ENCODE assay signal across 1 cellular context in genomic region chr16:54174201-54174600, GRCh38.
TF ChIP-seq lines count a peak whose summit lies in the region.

No MANE protein-coding gene starts in this region.

TF ChIP-seq in HepG2, 621 proteins besides CTCF, POLR2A, EP300 and RAD21 (continued from another document):
- TF ChIP-seq ZUFSP (CRISPR knock-in tag; IDR thresholded peaks at IDR 0.05; ENCODE audit: borderline replicate concordance) (no peak), ZNF652 (CRISPR knock-in tag; IDR thresholded peaks at IDR 0.05; ENCODE audit: borderline replicate concordance, low read depth) (peak; percentile 96), TAF1 (CRISPR knock-in tag; IDR thresholded peaks at IDR 0.05) (peak; percentile 29; the same call in 1 of the 2 replicates)
